ENCODE assay signal across 22 cellular contexts in genomic region chr7:15866753-15867152, GRCh38.
"Had no signal": no experiment of that assay in that cellular context is flagged by ENCODE, and none has a peak within 500 bp of the region (broad histone marks: within the 10 kb centered on the region; RNA-seq: fewer than 3 reads in every experiment).

No MANE protein-coding gene starts in this region.

- H3K4me3 Mint-ChIP-seq: mesothelial cell of epicardium; naive B cell; naive thymus-derived CD8-positive, alpha-beta T cell had no signal

- H3K27ac ChIP-seq: coronary artery, dorsolateral prefrontal cortex, esophagus muscularis mucosa, gastrocnemius medialis, heart right ventricle, left lung, lower lobe of right lung had no signal

- H3K4me3 ChIP-seq: coronary artery, dorsolateral prefrontal cortex, esophagus muscularis mucosa, gastrocnemius medialis, heart right ventricle, left lung, lower lobe of right lung, mucosa of descending colon had no signal

- H3K4me1 Mint-ChIP-seq: naive B cell; naive thymus-derived CD8-positive, alpha-beta T cell had no signal

- H3K36me3 ChIP-seq: esophagus muscularis mucosa, gastrocnemius medialis, heart right ventricle, left lung, lower lobe of right lung had no signal

- H3K36me3 Mint-ChIP-seq: mesothelial cell of epicardium; naive B cell; naive thymus-derived CD8-positive, alpha-beta T cell had no signal

- H3K27me3 ChIP-seq: esophagus muscularis mucosa, gastrocnemius medialis, heart right ventricle, left lung had no signal

- ATAC-seq: gastrocnemius medialis; heart right ventricle; left lung; left ventricle myocardium superior; lower lobe of right lung; mucosa of descending colon; naive thymus-derived CD8-positive, alpha-beta T cell had no signal

- H3K27me3 Mint-ChIP-seq: naive B cell; naive thymus-derived CD8-positive, alpha-beta T cell had no signal

- H3K4me1 ChIP-seq: gastrocnemius medialis had no signal

- H3K27ac Mint-ChIP-seq: mesothelial cell of epicardium; naive B cell; naive thymus-derived CD8-positive, alpha-beta T cell had no signal

- DNase-seq: dermis blood vessel endothelial cell; dorsolateral prefrontal cortex; effector CD4-positive, alpha-beta T cell; effector memory CD4-positive, alpha-beta T cell; foreskin fibroblast; foreskin melanocyte; gastrocnemius medialis; glutamatergic neuron; head of caudate nucleus; heart right ventricle; hippocampal formation; left cardiac atrium; left lung; left ventricle myocardium superior; lower lobe of right lung; mesenchymal stem cell; mucosa of descending colon; naive B cell; naive thymus-derived CD8-positive, alpha-beta T cell had no signal
